In genomic region chr12:118372541-118373495, GRCh38 we compare ENCODE assay signal across 8 cellular contexts. TPM values are rescaled to one million over a fixed set of nuclear protein-coding genes. Genes with fewer than 3 reads are reported as not detected.
A peak's percentile ranks its signal among the peaks of the same experiment; 100 is the strongest.
DNase-seq lines count a peak whose midpoint lies in the region; ATAC-seq and TF ChIP-seq lines count a peak whose summit lies in the region.

Gene TAOK3, minus strand, starts transcription at chr12:118372907. Its CDS starts 117,340 bp downstream, at chr12:118255567.

- H3K4me3 ChIP-seq in ACC112 (ENCODE audit: low read depth, low read length) (peak within 1 kb of the TSS; percentile 98), breast epithelium (peak within 1 kb of the TSS; percentile 75 to 88 (median 86)), iPS-18c (ENCODE audit: insufficient read depth, low read depth, low read length) (peak within 1 kb of the TSS; percentile 91), skin epidermis (peak within 1 kb of the TSS; percentile 55 to 96 (median 88))

- ATAC-seq in GM18870 (IDR thresholded peaks at IDR 0.05; ENCODE audit: unreplicated experiment): peak; percentile 76
- peak; percentile 86 for ATAC-seq in HG03135 (IDR thresholded peaks at IDR 0.05; ENCODE audit: unreplicated experiment)

- no peaks in the 10 kb centered on the region for H3K27me3 ChIP-seq in ACC112 (ENCODE audit: insufficient read depth, low read length)
- H3K27me3 ChIP-seq in breast epithelium: no peaks in the 10 kb centered on the region

- TF ChIP-seq POLR2A in breast epithelium (IDR thresholded peaks at IDR 0.05): peak; percentile 83

- no peaks in the 10 kb centered on the region for H3K36me3 ChIP-seq in ACC112 (ENCODE audit: insufficient read depth, low read length)
- no peaks in the 10 kb centered on the region for H3K36me3 ChIP-seq in breast epithelium

- intact Hi-C loops in breast epithelium (cut with DNase I; ENCODE audit: low total_unique reads): no loop called here

- H3K79me2 ChIP-seq in ACC112 (ENCODE audit: control insufficient read depth, insufficient read depth, low read length, unreplicated experiment): peaks cover 57% of the 10 kb centered on the region

- no peaks in the 10 kb centered on the region for H3K9me3 ChIP-seq in breast epithelium
- H3K9me3 ChIP-seq in iPS-18c (ENCODE audit: control insufficient read depth, insufficient read depth, low read length): peaks cover 2% of the 10 kb centered on the region

- DNase-seq in NCI-H2196 treated with DMSO at 0.1 percent for 48 hours (lab: John Stamatoyannopoulos, UW; ENCODE audit: unreplicated experiment) (peak; percentile 97), breast epithelium (ENCODE audit: low spot score in 2 of 2) (peak; percentile 98 to 99)

- TF ChIP-seq CTCF in VCaP (conservative IDR thresholded peaks at IDR 0.05): no peak
- TF ChIP-seq CTCF in breast epithelium (IDR thresholded peaks at IDR 0.05): no peak

- peak within 1 kb of the TSS; percentile 46 for H3K27ac ChIP-seq in ACC112 (ENCODE audit: low read depth, low read length)
- H3K27ac ChIP-seq in VCaP: peak within 1 kb of the TSS; percentile 83
- H3K27ac ChIP-seq in breast epithelium: peak within 1 kb of the TSS; percentile 60 to 88
- peak within 1 kb of the TSS; percentile 54 to 97 (median 86) for H3K27ac ChIP-seq in skin epidermis

- H3K4me1 ChIP-seq in ACC112 (ENCODE audit: control insufficient read depth, insufficient read depth, low read length, unreplicated experiment) (peaks cover 32% of the 10 kb centered on the region), breast epithelium (peaks cover 0 to 15% of the 10 kb centered on the region in 2 donors)

- H2AFZ ChIP-seq in ACC112 (ENCODE audit: low read length, unreplicated experiment): peak within 1 kb of the TSS; percentile 62

RNA-seq across cellular contexts. Expression of gene TAOK3, which starts in this region (rescaled TPM):
- 10 to 100 TPM; 43.5 to 57.8 (median 46.9) TPM for total RNA-seq in breast epithelium

Comparison
In these comparisons a context has a peak if more than half of its experiments do, and no peak if none do; other contexts are left out.
1. Peak in every context shown above with its lines: DNase-seq, ATAC-seq, H3K4me3 ChIP-seq and H3K27ac ChIP-seq.